In genomic region chrX:134444681-134445080, GRCh38 we compare ENCODE assay signal across 20 cellular contexts.
"Had no signal": no experiment of that assay in that cellular context is flagged by ENCODE, and none has a peak within 500 bp of the region (broad histone marks: within the 10 kb centered on the region; RNA-seq: fewer than 3 reads in every experiment).

No MANE protein-coding gene starts in this region.

- H3K4me1 ChIP-seq: esophagus squamous epithelium, heart left ventricle, sigmoid colon, upper lobe of left lung had no signal

- H3K27me3 ChIP-seq: esophagus squamous epithelium, heart left ventricle, sigmoid colon, upper lobe of left lung had no signal

- H3K36me3 ChIP-seq: esophagus squamous epithelium, heart left ventricle, sigmoid colon, upper lobe of left lung had no signal

- DNase-seq: activated CD4-positive, alpha-beta memory T cell treated with anti-CD3 and anti-CD28 coated beads, Interleukin-2, amount 10 ng/mL, durations not matched to agents 7 days and 5 days; activated gamma-delta T cell; activated naive CD4-positive, alpha-beta T cell treated with anti-CD3 and anti-CD28 coated beads, Interleukin-2, amount 50 U/mL, for 16 hours; aorta; central memory CD4-positive, alpha-beta T cell; dorsolateral prefrontal cortex; effector memory CD8-positive, alpha-beta T cell; esophagus squamous epithelium; heart left ventricle; left cardiac atrium; midbrain; natural killer cell; retina; sigmoid colon; stimulated activated CD4-positive, alpha-beta T cell treated with anti-CD3 and anti-CD28 coated beads, Interleukin-15, amount 100 ng/mL, for 24 hours; stimulated activated naive CD4-positive, alpha-beta T cell; T1000; upper lobe of left lung had no signal

- H3K9me3 ChIP-seq: esophagus squamous epithelium, heart left ventricle, sigmoid colon, upper lobe of left lung had no signal

- ATAC-seq: effector memory CD8-positive, alpha-beta T cell; heart left ventricle; left cardiac atrium; natural killer cell; WTC11 had no signal

- H3K27ac ChIP-seq: esophagus squamous epithelium, heart left ventricle, sigmoid colon, upper lobe of left lung had no signal

- H3K4me3 ChIP-seq: dorsolateral prefrontal cortex, esophagus squamous epithelium, heart left ventricle, sigmoid colon, smooth muscle cell, upper lobe of left lung had no signal
